In the genomic region with DNA sequence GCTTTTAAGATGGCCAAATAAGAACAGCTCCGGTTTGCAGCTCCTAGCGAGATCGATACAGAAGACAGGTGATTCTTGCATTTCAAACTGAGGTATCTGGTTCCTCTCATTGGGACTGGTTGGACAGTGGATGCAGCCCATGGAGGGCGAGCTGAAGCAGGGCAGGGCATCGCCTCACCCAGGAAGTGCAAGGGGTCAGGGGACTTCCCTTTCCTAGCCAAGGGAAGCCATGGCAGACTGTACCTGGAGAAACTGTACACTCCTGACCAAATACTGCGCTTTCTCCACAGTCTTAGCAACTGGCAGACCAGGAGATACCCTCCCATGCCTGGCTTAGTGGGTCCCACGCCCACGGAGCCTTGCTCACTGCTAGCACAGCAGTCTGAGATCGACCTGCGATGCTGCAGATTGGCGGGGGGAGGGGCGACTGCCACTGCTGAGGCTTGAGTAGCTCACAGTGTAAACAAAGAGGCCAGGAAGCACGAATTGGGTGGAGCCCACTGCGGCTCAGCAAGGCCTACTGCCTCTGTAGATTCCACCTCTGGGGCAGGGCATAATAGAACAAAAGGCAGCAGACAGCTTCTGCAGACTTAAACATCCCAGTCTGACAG, we compare ENCODE assay signal across 8 cellular contexts. TPM values are rescaled to one million over a fixed set of nuclear protein-coding genes. Genes with fewer than 3 reads are reported as not detected.
DNase-seq lines count a peak whose midpoint lies in the region; ATAC-seq and TF ChIP-seq lines count a peak whose summit lies in the region.
"Not testable (repeated sequence)": the region's sequence is repeated elsewhere in the genome, so short reads cannot be mapped to it uniquely, and the experiment has no call there.

No MANE protein-coding gene starts in this region.

- TF ChIP-seq CTCF in Caco-2 (IDR thresholded peaks at IDR 0.05; ENCODE audit: insufficient read depth in 1 of 2, low read depth in 1 of 2, low read length in 1 of 2, severe bottlenecking in 1 of 2, unreplicated experiment in 1 of 2), result peak in 1 of 2 experiments; percentile 4
- TF ChIP-seq CTCF in PC-3 (conservative IDR thresholded peaks at IDR 0.05; ENCODE audit: low read depth, low read length); endothelial cell (IDR thresholded peaks at IDR 0.05; ENCODE audit: unreplicated experiment): not testable (repeated sequence)

- BruUV-seq in Caco-2 (replicated peaks; lab: Mats Ljungman, UMichigan); PC-3 (replicated peaks; lab: Mats Ljungman, UMichigan): not testable (repeated sequence)

- 0 out of 2 replicates have a peak overlapping the region, but pooled peaks have one; percentile 20 for H3K27ac ChIP-seq in PC-3 (ENCODE audit: low read length)
- H3K27ac ChIP-seq in mesendoderm (ENCODE audit: low read depth, low read length), result not testable (repeated sequence)

- not testable (repeated sequence) for H2BK5ac ChIP-seq in mesendoderm (ENCODE audit: low read length)

- not testable (repeated sequence) for H3K9me2 ChIP-seq in PC-3 (replicated peaks; ENCODE audit: low read length)

- H3K36me3 Mint-ChIP-seq in Caco-2 (ENCODE audit: insufficient read depth, unreplicated experiment); activated CD4-positive, alpha-beta T cell treated with anti-CD3 and anti-CD28 coated beads, Interleukin-2, amount 10 ng/mL, durations not matched to agents 24 days and 14 days (ENCODE audit: low read depth); endothelial cell (ENCODE audit: low read depth, unreplicated experiment): not testable (repeated sequence)

- peak overlapping the region; percentile 77 for H2AFZ ChIP-seq in PC-3 (ENCODE audit: low read length)

- H2BK15ac ChIP-seq in mesendoderm (replicated peaks; ENCODE audit: low read depth), result not testable (repeated sequence)

- not testable (repeated sequence) for H3K27me3 Mint-ChIP-seq in Caco-2 (ENCODE audit: insufficient read depth, unreplicated experiment); endothelial cell (ENCODE audit: unreplicated experiment)
- peaks cover 35% of the 10 kb centered on the region for H3K27me3 Mint-ChIP-seq in activated CD4-positive, alpha-beta T cell treated with anti-CD3 and anti-CD28 coated beads, Interleukin-2, amount 10 ng/mL, durations not matched to agents 24 days and 14 days

- H3K4me1 Mint-ChIP-seq in Caco-2 (ENCODE audit: low read depth, unreplicated experiment), result peaks cover 13% of the 10 kb centered on the region
- H3K4me1 Mint-ChIP-seq in activated CD4-positive, alpha-beta T cell treated with anti-CD3 and anti-CD28 coated beads, Interleukin-2, amount 10 ng/mL, durations not matched to agents 24 days and 14 days, result peaks cover 22% of the 10 kb centered on the region
- H3K4me1 Mint-ChIP-seq in endothelial cell (ENCODE audit: unreplicated experiment), result not testable (repeated sequence)

- not testable (repeated sequence) for H2AK5ac ChIP-seq in mesendoderm (ENCODE audit: low read length)

- peak overlapping the region; percentile 60 for H3K4me2 ChIP-seq in PC-3 (ENCODE audit: low read length)
- H3K4me2 ChIP-seq in mesendoderm (ENCODE audit: low read length), result not testable (repeated sequence)

- H4K5ac ChIP-seq in mesendoderm (ENCODE audit: low read length), result not testable (repeated sequence)

- not testable (repeated sequence) for H3K4me3 ChIP-seq in Caco-2 (ENCODE audit: low read depth, low read length); mesendoderm (ENCODE audit: low read length)
- peak overlapping the region; percentile 40 for H3K4me3 ChIP-seq in PC-3 (ENCODE audit: low read length)

- not testable (repeated sequence) for H3K18ac ChIP-seq in mesendoderm (ENCODE audit: low read length)

- H3K23ac ChIP-seq in mesendoderm (ENCODE audit: low read length), result not testable (repeated sequence)

- not testable (repeated sequence) for H3K27ac Mint-ChIP-seq in Caco-2 (ENCODE audit: unreplicated experiment)
- H3K27ac Mint-ChIP-seq in activated CD4-positive, alpha-beta T cell treated with anti-CD3 and anti-CD28 coated beads, Interleukin-2, amount 10 ng/mL, durations not matched to agents 24 days and 14 days, result peak overlapping the region; percentile 34
- H3K27ac Mint-ChIP-seq in endothelial cell (ENCODE audit: unreplicated experiment), result peak overlapping the region; percentile 24

- H3K4ac ChIP-seq in mesendoderm (ENCODE audit: low read depth, low read length), result not testable (repeated sequence)

- H3K79me1 ChIP-seq in mesendoderm (ENCODE audit: low read length), result not testable (repeated sequence)

- POLR2A ChIA-PET in Caco-2 (lab: Charles Lee), result interaction anchor here (1.4 kb wide), 1 partner anchor 11 kb away, joined by 9 read pairs; a partner anchor contains a TSS
- POLR2A ChIA-PET in PC-3 (lab: Charles Lee; ENCODE audit: unreplicated experiment), result not testable (repeated sequence)

- peaks cover 11% of the 10 kb centered on the region for H3K4me1 ChIP-seq in Caco-2
- H3K4me1 ChIP-seq in PC-3 (ENCODE audit: insufficient read depth, low read length), result peaks cover 14% of the 10 kb centered on the region
- H3K4me1 ChIP-seq in mesendoderm (ENCODE audit: control insufficient read depth, low read depth, low read length), result not testable (repeated sequence)

- H3K9ac ChIP-seq in PC-3 (ENCODE audit: low read length); mesendoderm (ENCODE audit: low read length): not testable (repeated sequence)

- H3K36me3 ChIP-seq in Caco-2 (ENCODE audit: control insufficient read depth, insufficient read depth, low read length); PC-3 (ENCODE audit: low read depth, low read length); mesendoderm (ENCODE audit: control insufficient read depth, insufficient read depth, low read length): not testable (repeated sequence)

- H3K9me3 ChIP-seq in Caco-2; PC-3 (ENCODE audit: low read length): not testable (repeated sequence)

- not testable (repeated sequence) for H3K27me3 ChIP-seq in Caco-2 (replicated peaks; ENCODE audit: control insufficient read depth, insufficient read depth, low read length); PC-3 (ENCODE audit: low read length); mesendoderm (ENCODE audit: insufficient read depth, low read length, poor library complexity)

- not testable (repeated sequence) for H4K20me1 ChIP-seq in PC-3 (ENCODE audit: low read length)

- peak overlapping the region; percentile 76 for H3K56ac ChIP-seq in mesendoderm (ENCODE audit: low read length)

- CTCF ChIA-PET in Caco-2 (lab: Charles Lee), result interaction anchor here (1.2 to 1.4 kb wide), 3 partner anchors 11 to 45 kb away, joined by 5 to 8 read pairs (median 5); a partner anchor contains a TSS
- CTCF ChIA-PET in PC-3 (lab: Charles Lee), result not testable (repeated sequence)

- intact Hi-C loops in Caco-2 (cut with micrococcal nuclease; ENCODE audit: unreplicated experiment), result loop anchor here (1.0 kb wide), 1 partner anchor 11 kb away; a partner anchor contains a TSS
- intact Hi-C loops in PC-3 (cut with micrococcal nuclease); activated CD4-positive, alpha-beta T cell treated with anti-CD3 and anti-CD28 coated beads, Interleukin-2, amount 10 ng/mL, durations not matched to agents 24 days and 14 days (cut with micrococcal nuclease): not testable (repeated sequence)

- WGBS in mesendoderm (ENCODE audit: extremely low coverage, insufficient coverage, low lambda C conversion rate), result no CpG with 5 or more reads among the region's 14 CpGs

- peak; percentile 79 to 85 for DNase-seq in Caco-2
- DNase-seq in NCI-H1417 (lab: John Stamatoyannopoulos, UW), result peak; percentile 38 to 88 (median 72)
- peak; percentile 81 for DNase-seq in PC-3
- peak; percentile 87 for DNase-seq in activated CD4-positive, alpha-beta T cell treated with anti-CD3 and anti-CD28 coated beads, Interleukin-2, amount 10 ng/mL, durations not matched to agents 24 days and 14 days
- DNase-seq in activated gamma-delta T cell treated with Interleukin-2 at 50 U/mL for 16 hours, result peak; percentile 65
- peak; percentile 33 for DNase-seq in endothelial cell (ENCODE audit: low spot score)
- peak; percentile 90 for DNase-seq in mesendoderm
- DNase-seq in stimulated activated CD4-positive, alpha-beta T cell treated with anti-CD3 and anti-CD28 coated beads, TNF-alpha, amount 100 ng/mL, for 48 hours (ENCODE audit: low read depth in 3 of 3), result peak; percentile 1 to 25 (median 15)

- H3K9me3 Mint-ChIP-seq in Caco-2 (ENCODE audit: unreplicated experiment); endothelial cell (ENCODE audit: unreplicated experiment): not testable (repeated sequence)
- H3K9me3 Mint-ChIP-seq in activated CD4-positive, alpha-beta T cell treated with anti-CD3 and anti-CD28 coated beads, Interleukin-2, amount 10 ng/mL, durations not matched to agents 24 days and 14 days, result peaks cover 26% of the 10 kb centered on the region

- not testable (repeated sequence) for H3F3A ChIP-seq in PC-3 (ENCODE audit: low read length, unreplicated experiment)

- H3K79me2 ChIP-seq in PC-3 (ENCODE audit: low read length); mesendoderm (ENCODE audit: control insufficient read depth, insufficient read depth, low read length): not testable (repeated sequence)

- ATAC-seq in PC-3, result peak; percentile 96

- H3K4me3 Mint-ChIP-seq in Caco-2 (ENCODE audit: unreplicated experiment); endothelial cell (ENCODE audit: unreplicated experiment): not testable (repeated sequence)
- H3K4me3 Mint-ChIP-seq in activated CD4-positive, alpha-beta T cell treated with anti-CD3 and anti-CD28 coated beads, Interleukin-2, amount 10 ng/mL, durations not matched to agents 24 days and 14 days, result peak overlapping the region; percentile 55

- not testable (repeated sequence) for H2BK120ac ChIP-seq in mesendoderm (ENCODE audit: low read depth, low read length)

- H4K8ac ChIP-seq in mesendoderm (ENCODE audit: low read depth, low read length), result not testable (repeated sequence)

RNA-seq across cellular contexts. Expression of a gene that starts 11.3 kb away (rescaled TPM):
- total RNA-seq in Caco-2 (2022) (37.6 and 45.3 TPM in 2 replicates), PC-3 (2014; rRNA removed) (13.5 and 13.7 TPM in 2 replicates), endothelial cell (ENCODE audit: unreplicated experiment) (53.3 TPM)
- not detected in 2 replicates for total RNA-seq in activated CD4-positive, alpha-beta T cell treated with anti-CD3 and anti-CD28 coated beads, Interleukin-2, amount 10 ng/mL, durations not matched to agents 24 days and 14 days
- polyA plus RNA-seq in mesendoderm (2013, experiment 1 of 2), result 14.9 TPM
- polyA plus RNA-seq in mesendoderm (2013, experiment 2 of 2), result 15.8 TPM

Comparison
In these comparisons a context has a peak if more than half of its experiments do, and no peak if none do; other contexts are left out.
1. DNase-seq: peak in every context shown above with its lines; median percentile 90 in mesendoderm; 87 in activated CD4-positive, alpha-beta T cell treated with anti-CD3 and anti-CD28 coated beads, Interleukin-2, amount 10 ng/mL, durations not matched to agents 24 days and 14 days; 82 in Caco-2; 81 in PC-3; 72 in NCI-H1417; 65 in activated gamma-delta T cell treated with Interleukin-2 at 50 U/mL for 16 hours; 33 in endothelial cell; 15 in stimulated activated CD4-positive, alpha-beta T cell treated with anti-CD3 and anti-CD28 coated beads, TNF-alpha, amount 100 ng/mL, for 48 hours.
2. RNA of a gene that starts 11.3 kb away (total RNA-seq): 53.3 TPM in endothelial cell (single experiment), 37.6 to 45.3 TPM in Caco-2 and 13.5 to 13.7 TPM in PC-3; not detected in activated CD4-positive, alpha-beta T cell treated with anti-CD3 and anti-CD28 coated beads, Interleukin-2, amount 10 ng/mL, durations not matched to agents 24 days and 14 days; every median in the first group is over 10 times any median in the second.